Comparison of ENCODE assay signal across 1 cellular context in genomic region chr1:167016090-167016750, GRCh38.
TF ChIP-seq lines count a peak whose summit lies in the region.

No MANE protein-coding gene starts in this region.

TF ChIP-seq in SK-N-SH treated with all-trans-retinoic acid at 6 μM for 48 hours, 23 proteins besides CTCF, POLR2A, EP300 and RAD21 (continued from another document):
- TF ChIP-seq PATZ1 (CRISPR knock-in tag; IDR thresholded peaks at IDR 0.05; ENCODE audit: borderline replicate concordance) (no peak), ZNF70 (CRISPR knock-in tag; IDR thresholded peaks at IDR 0.05) (no peak), ESRRG (CRISPR knock-in tag; IDR thresholded peaks at IDR 0.05) (no peak)
- TF ChIP-seq, protein P1, sequence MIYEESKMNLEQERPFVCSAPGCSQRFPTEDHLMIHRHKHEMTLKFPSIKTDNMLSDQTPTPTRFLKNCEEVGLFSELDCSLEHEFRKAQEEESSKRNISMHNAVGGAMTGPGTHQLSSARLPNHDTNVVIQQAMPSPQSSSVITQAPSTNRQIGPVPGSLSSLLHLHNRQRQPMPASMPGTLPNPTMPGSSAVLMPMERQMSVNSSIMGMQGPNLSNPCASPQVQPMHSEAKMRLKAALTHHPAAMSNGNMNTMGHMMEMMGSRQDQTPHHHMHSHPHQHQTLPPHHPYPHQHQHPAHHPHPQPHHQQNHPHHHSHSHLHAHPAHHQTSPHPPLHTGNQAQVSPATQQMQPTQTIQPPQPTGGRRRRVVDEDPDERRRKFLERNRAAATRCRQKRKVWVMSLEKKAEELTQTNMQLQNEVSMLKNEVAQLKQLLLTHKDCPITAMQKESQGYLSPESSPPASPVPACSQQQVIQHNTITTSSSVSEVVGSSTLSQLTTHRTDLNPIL (CRISPR knock-in tag; IDR thresholded peaks at IDR 0.05; ENCODE audit: low read depth) = no peak
